8 cellular contexts compared by ENCODE assay signal in genomic region chr7:91880413-91881241, GRCh38. TPM values are rescaled to one million over a fixed set of nuclear protein-coding genes. Genes with fewer than 3 reads are reported as not detected.
DNase-seq lines count a peak whose midpoint lies in the region; ATAC-seq and FAIRE-seq lines count a peak whose summit lies in the region.

Gene MTERF1 (minus strand): TSS chr7:91880702. CDS start chr7:91880083, 619 bp downstream.

- H3K9me3 Mint-ChIP-seq in activated CD8-positive, alpha-beta memory T cell treated with anti-CD3 and anti-CD28 coated beads, Interleukin-2, amount 10 ng/mL, durations not matched to agents 7 days and 5 days (ENCODE audit: low read depth), result peaks cover 1% of the 10 kb centered on the region

- H3K4me3 Mint-ChIP-seq in activated CD8-positive, alpha-beta memory T cell treated with anti-CD3 and anti-CD28 coated beads, Interleukin-2, amount 10 ng/mL, durations not matched to agents 7 days and 5 days, result peak within 1 kb of the TSS; percentile 88

- H3K36me3 Mint-ChIP-seq in activated CD8-positive, alpha-beta memory T cell treated with anti-CD3 and anti-CD28 coated beads, Interleukin-2, amount 10 ng/mL, durations not matched to agents 7 days and 5 days, result peaks cover 19% of the 10 kb centered on the region

- ATAC-seq in GM21381 (IDR thresholded peaks at IDR 0.05; ENCODE audit: unreplicated experiment), result peak; percentile 99
- peak; percentile 98 for ATAC-seq in activated CD8-positive, alpha-beta memory T cell treated with anti-CD3 and anti-CD28 coated beads, Interleukin-2, amount 10 ng/mL, durations not matched to agents 7 days and 5 days

- DNase-seq in Caki2 (ENCODE audit: low read depth) (peak; percentile 83), HUDEP-2 (lab: John Stamatoyannopoulos, UW; ENCODE audit: unreplicated experiment in 76 of 76) (peak in 75 of 76 experiments; percentile 22 to 94 (median 86)), NOMO-1 treated with dmso at 0.1 percent for 144 hours (lab: John Stamatoyannopoulos, UW; ENCODE audit: unreplicated experiment) (peak; percentile 100), midbrain (lab: John Stamatoyannopoulos, UW) (peak; percentile 94)
- DNase-seq in activated CD8-positive, alpha-beta memory T cell treated with anti-CD3 and anti-CD28 coated beads, Interleukin-2, amount 10 ng/mL, durations not matched to agents 7 days and 5 days, result peak; percentile 94
- peak; percentile 88 to 90 for DNase-seq in stimulated activated CD8-positive, alpha-beta memory T cell treated with anti-CD3 and anti-CD28 coated beads, Interleukin-2, amount 100 ng/mL, for 1 hour (ENCODE audit: low read depth in 2 of 2)

- CTCF ChIA-PET in activated CD8-positive, alpha-beta memory T cell treated with anti-CD3 and anti-CD28 coated beads, Interleukin-2, amount 10 ng/mL, durations not matched to agents 7 days and 5 days (lab: Charles Lee), result interaction anchor here (0.6 to 2.0 kb wide), 24 partner anchors 8 to 648 kb away, joined by 3 to 15 read pairs (median 4); partner anchors contain the start of genes CYP51A1, GATAD1, PEX1 and RBM48

- in situ Hi-C loops in Caki2 (cut with HindIII; ENCODE audit: low pct_unique_long_range_greater_than_20kb, low sequenced_read_pairs), result no loop called here

- H3K4me1 Mint-ChIP-seq in activated CD8-positive, alpha-beta memory T cell treated with anti-CD3 and anti-CD28 coated beads, Interleukin-2, amount 10 ng/mL, durations not matched to agents 7 days and 5 days, result peaks cover 33% of the 10 kb centered on the region

- peak within 1 kb of the TSS; percentile 95 for H3K27ac Mint-ChIP-seq in activated CD8-positive, alpha-beta memory T cell treated with anti-CD3 and anti-CD28 coated beads, Interleukin-2, amount 10 ng/mL, durations not matched to agents 7 days and 5 days

- no peaks in the 10 kb centered on the region for H3K27me3 Mint-ChIP-seq in activated CD8-positive, alpha-beta memory T cell treated with anti-CD3 and anti-CD28 coated beads, Interleukin-2, amount 10 ng/mL, durations not matched to agents 7 days and 5 days

- FAIRE-seq in endometrium (lab: Jason Lieb, UNC), result peak; percentile 76

RNA-seq across cellular contexts. Expression of gene MTERF1, which starts in this region (rescaled TPM):
- total RNA-seq in Caki2 (2014; rRNA removed; shearing (Covaris generic); ENCODE audit: low replicate concordance), result 7.4 and 10.2 TPM in 2 replicates
- total RNA-seq in activated CD8-positive, alpha-beta memory T cell treated with anti-CD3 and anti-CD28 coated beads, Interleukin-2, amount 10 ng/mL, durations not matched to agents 7 days and 5 days, result 10 to 100 TPM; 14.9 to 17.4 TPM

Comparison
In these comparisons a context has a peak if more than half of its experiments do, and no peak if none do; other contexts are left out.
1. Peak in every context shown above with its lines: DNase-seq and ATAC-seq.